ENCODE assay signal across 11 cellular contexts in the genomic region with DNA sequence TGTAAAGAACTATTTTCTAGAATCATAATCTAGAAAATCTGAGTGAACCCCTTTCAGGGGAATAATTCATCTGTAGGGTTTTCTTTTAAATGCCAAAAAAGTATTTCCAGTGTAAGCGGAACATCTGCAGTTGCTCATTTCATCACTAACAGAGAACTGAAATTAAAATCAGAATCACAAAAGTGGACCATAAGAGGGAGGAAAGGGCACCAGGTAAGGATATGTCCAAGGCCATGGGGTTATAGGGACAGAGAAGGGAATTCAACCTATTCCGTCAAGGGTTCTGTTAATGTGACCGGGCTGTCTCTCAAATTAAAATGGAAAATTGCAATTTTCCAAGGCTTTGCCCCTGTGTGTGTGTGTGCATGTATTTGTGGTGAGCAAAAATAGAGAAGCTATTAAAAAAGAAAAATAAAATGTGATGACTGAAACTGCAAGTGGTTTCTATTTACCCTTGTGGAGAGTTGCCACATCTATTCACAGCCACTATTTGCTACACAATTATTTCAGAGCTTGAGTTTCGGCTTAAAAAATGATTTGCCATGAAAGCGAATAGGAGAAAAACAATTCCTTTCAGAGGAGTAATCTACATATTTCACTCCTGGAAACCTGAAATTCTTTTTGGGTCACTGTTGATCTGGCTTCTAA. TPM values are rescaled to one million over a fixed set of nuclear protein-coding genes. Genes with fewer than 3 reads are reported as not detected.
A peak's percentile ranks its signal among the peaks of the same experiment; 100 is the strongest.
DNase-seq lines count a peak whose midpoint lies in the region; ATAC-seq and TF ChIP-seq lines count a peak whose summit lies in the region.
"Had no signal": no experiment of that assay in that cellular context is flagged by ENCODE, and none has a peak within 500 bp of the region (broad histone marks: within the 10 kb centered on the region; RNA-seq: fewer than 3 reads in every experiment).

No MANE protein-coding gene starts in this region.

- DNase-seq in GM12865 (ENCODE audit: low read depth) = peak; percentile 32
- DNase-seq in SJSA1 (ENCODE audit: low read depth in 1 of 2, low spot score in 2 of 2) = no peak
- DNase-seq in HuH-7.5 (ENCODE audit: low spot score) = no peak
- no peak for DNase-seq in OCI-M1 (lab: John Stamatoyannopoulos, UW)
- DNase-seq in GM20000 (ENCODE audit: low spot score) = no peak
- no peak for DNase-seq in glutamatergic neuron
- DNase-seq: activated T-cell treated with anti-CD3 and anti-CD28 coated beads, Interleukin-2, amount 50 U/mL, for 24 hours; erythroblast had no signal

- H3K27ac Mint-ChIP-seq in nephron (peak overlapping the region in 2 of 3 experiments; percentile 57 to 82), glutamatergic neuron (ENCODE audit: unreplicated experiment) (no peak overlapping the region)
- H3K27ac Mint-ChIP-seq: activated T-cell treated with anti-CD3 and anti-CD28 coated beads, Interleukin-2, amount 50 U/mL, for 24 hours; stimulated activated naive CD8-positive, alpha-beta T cell treated with anti-CD3 and anti-CD28 coated beads, Interleukin-15, Interleukin-2, amounts not matched to agents 100 ng/mL and 50 ng/mL, for 24 hours had no signal

- H3K4me1 Mint-ChIP-seq in nephron = peaks cover 66% of the 10 kb centered on the region
- peaks cover 43% of the 10 kb centered on the region for H3K4me1 Mint-ChIP-seq in glutamatergic neuron (ENCODE audit: low read depth, unreplicated experiment)

- H3K36me3 Mint-ChIP-seq in nephron (ENCODE audit: low read depth) (peaks cover 18% of the 10 kb centered on the region), glutamatergic neuron (ENCODE audit: unreplicated experiment) (no peaks in the 10 kb centered on the region)

- H3K4me3 Mint-ChIP-seq in nephron (no peak overlapping the region), glutamatergic neuron (ENCODE audit: unreplicated experiment) (no peak overlapping the region)
- H3K4me3 Mint-ChIP-seq: activated T-cell treated with anti-CD3 and anti-CD28 coated beads, Interleukin-2, amount 50 U/mL, for 24 hours; stimulated activated naive CD8-positive, alpha-beta T cell treated with anti-CD3 and anti-CD28 coated beads, Interleukin-15, Interleukin-2, amounts not matched to agents 100 ng/mL and 50 ng/mL, for 24 hours had no signal

- TF ChIP-seq CTCF in GM12865 (IDR thresholded peaks at IDR 0.05; ENCODE audit: insufficient read depth, low read depth, low read length, missing control alignments) = no peak
- TF ChIP-seq CTCF in nephron (IDR thresholded peaks at IDR 0.05; ENCODE audit: unreplicated experiment in 3 of 3) = no peak
- no peak for TF ChIP-seq CTCF in GM20000 (IDR thresholded peaks at IDR 0.05; ENCODE audit: extremely low read depth, missing control alignments)
- TF ChIP-seq CTCF in glutamatergic neuron (IDR thresholded peaks at IDR 0.05; ENCODE audit: partially characterized antibody, unreplicated experiment) = no peak

- ATAC-seq in HG02678 (IDR thresholded peaks at IDR 0.05; ENCODE audit: unreplicated experiment) = peak; percentile 62

- H3K9me3 ChIP-seq in SJSA1 (replicated peaks) = no peaks in the 10 kb centered on the region

- no peak overlapping the region for H3K4me3 ChIP-seq in GM12865 (ENCODE audit: low read depth, low read length)
- H3K4me3 ChIP-seq in SJSA1 = no peak overlapping the region

- no peaks in the 10 kb centered on the region for H3K27me3 ChIP-seq in SJSA1 (replicated peaks)

- peaks cover 19% of the 10 kb centered on the region for H3K4me1 ChIP-seq in SJSA1 (replicated peaks)

- no peaks in the 10 kb centered on the region for H3K9me3 Mint-ChIP-seq in nephron
- H3K9me3 Mint-ChIP-seq in glutamatergic neuron (ENCODE audit: unreplicated experiment) = peaks cover 15% of the 10 kb centered on the region
- H3K9me3 Mint-ChIP-seq: activated T-cell treated with anti-CD3 and anti-CD28 coated beads, Interleukin-2, amount 50 U/mL, for 24 hours; stimulated activated naive CD8-positive, alpha-beta T cell treated with anti-CD3 and anti-CD28 coated beads, Interleukin-15, Interleukin-2, amounts not matched to agents 100 ng/mL and 50 ng/mL, for 24 hours had no signal

- H3K27ac ChIP-seq in SJSA1 = 0 out of 2 replicates have a peak overlapping the region, but pooled peaks have one; percentile 75

- no peaks in the 10 kb centered on the region for H3K36me3 ChIP-seq in SJSA1

- H3K27me3 Mint-ChIP-seq in nephron (ENCODE audit: low read depth) (no peaks in the 10 kb centered on the region), glutamatergic neuron (ENCODE audit: unreplicated experiment) (peaks cover 4% of the 10 kb centered on the region)
- H3K27me3 Mint-ChIP-seq: activated T-cell treated with anti-CD3 and anti-CD28 coated beads, Interleukin-2, amount 50 U/mL, for 24 hours; stimulated activated naive CD8-positive, alpha-beta T cell treated with anti-CD3 and anti-CD28 coated beads, Interleukin-15, Interleukin-2, amounts not matched to agents 100 ng/mL and 50 ng/mL, for 24 hours had no signal

RNA-seq across cellular contexts. Expression of gene APP, which starts 53.1 kb away (rescaled TPM):
- total RNA-seq in SJSA1 (2014; rRNA removed; shearing (Covaris generic)) = 177 and 221 TPM in 2 replicates
- 735 TPM for total RNA-seq in glutamatergic neuron (ENCODE audit: unreplicated experiment)
